Comparison of ENCODE assay signal across 19 cellular contexts in genomic region chr12:3380200-3381020, GRCh38.
DNase-seq lines count a peak whose midpoint lies in the region; ATAC-seq and TF ChIP-seq lines count a peak whose summit lies in the region.
"Had no signal": no experiment of that assay in that cellular context is flagged by ENCODE, and none has a peak within 500 bp of the region (broad histone marks: within the 10 kb centered on the region; RNA-seq: fewer than 3 reads in every experiment).

No MANE protein-coding gene starts in this region.

- TF ChIP-seq CTCF in coronary artery (IDR thresholded peaks at IDR 0.05): no peak

- DNase-seq in GOT3 (lab: John Stamatoyannopoulos, UW): peak; percentile 7
- DNase-seq in coronary artery (ENCODE audit: low spot score): no peak
- DNase-seq in right cardiac atrium: peak in 2 of 3 donors; percentile 34 to 68
- peak; percentile 84 for DNase-seq in stromal cell of bone marrow (ENCODE audit: low read depth)
- DNase-seq in putamen (ENCODE audit: low spot score): no peak
- no peak for DNase-seq in DMS114 treated with DMSO at 0.1 percent for 48 hours (lab: John Stamatoyannopoulos, UW; ENCODE audit: unreplicated experiment)
- DNase-seq in NOMO-1 treated with DMSO at 0.1 percent for 48 hours (lab: John Stamatoyannopoulos, UW; ENCODE audit: unreplicated experiment): no peak
- no peak for DNase-seq in OCI-M1 (lab: John Stamatoyannopoulos, UW)
- DNase-seq: activated naive CD8-positive, alpha-beta T cell treated with anti-CD3 and anti-CD28 coated beads for 36 hours; EL; erythroblast; HFFc6; NCI-H748 treated with DMSO at 0.1 percent for 48 hours; stomach; T-helper 9 cell had no signal

- WGBS in right cardiac atrium: 65% methylated on average over 15 of the region's 15 CpGs

- no peaks in the 10 kb centered on the region for H3K27me3 ChIP-seq in right cardiac atrium (ENCODE audit: control insufficient read depth, insufficient read depth)
- H3K27me3 ChIP-seq: cardiac muscle cell, stomach had no signal

- intact Hi-C loops in right cardiac atrium (cut with DNase I): no loop called here

- H3K4me3 ChIP-seq in coronary artery (peak overlapping the region; percentile 21), right cardiac atrium (ENCODE audit: low read length) (no peak overlapping the region)
- H3K4me3 ChIP-seq: cardiac muscle cell, stomach had no signal

- peak; percentile 76 to 88 for ATAC-seq in right cardiac atrium
- ATAC-seq: activated CD4-positive, CD25-positive, alpha-beta regulatory T cell treated with anti-CD3 and anti-CD28 coated beads, Interleukin-2, amount 50 U/mL, for 24 hours; Panc1; SK-N-SH treated with all-trans-retinoic acid at 6 μM for 48 hours had no signal

- H3K27ac ChIP-seq in coronary artery (peak overlapping the region in 1 of 2 donors; percentile 4), right cardiac atrium (ENCODE audit: low read length) (no peak overlapping the region)
- H3K27ac ChIP-seq: cardiac muscle cell had no signal

- no peaks in the 10 kb centered on the region for H3K9me3 ChIP-seq in right cardiac atrium (ENCODE audit: control insufficient read depth, low read length)

- no peaks in the 10 kb centered on the region for H3K4me1 ChIP-seq in right cardiac atrium (ENCODE audit: control insufficient read depth, insufficient read depth, low read length)

Comparison
In these comparisons a context has a peak if more than half of its experiments do, and no peak if none do; other contexts are left out.
1. DNase-seq: peak in GOT3 (single experiment), right cardiac atrium (2 of 3) and stromal cell of bone marrow (single experiment); none in coronary artery (single experiment), putamen (single experiment), DMS114 treated with DMSO at 0.1 percent for 48 hours (single experiment), NOMO-1 treated with DMSO at 0.1 percent for 48 hours (single experiment) and OCI-M1 (single experiment).